Comparison of ENCODE assay signal across 14 cellular contexts in the genomic region with DNA sequence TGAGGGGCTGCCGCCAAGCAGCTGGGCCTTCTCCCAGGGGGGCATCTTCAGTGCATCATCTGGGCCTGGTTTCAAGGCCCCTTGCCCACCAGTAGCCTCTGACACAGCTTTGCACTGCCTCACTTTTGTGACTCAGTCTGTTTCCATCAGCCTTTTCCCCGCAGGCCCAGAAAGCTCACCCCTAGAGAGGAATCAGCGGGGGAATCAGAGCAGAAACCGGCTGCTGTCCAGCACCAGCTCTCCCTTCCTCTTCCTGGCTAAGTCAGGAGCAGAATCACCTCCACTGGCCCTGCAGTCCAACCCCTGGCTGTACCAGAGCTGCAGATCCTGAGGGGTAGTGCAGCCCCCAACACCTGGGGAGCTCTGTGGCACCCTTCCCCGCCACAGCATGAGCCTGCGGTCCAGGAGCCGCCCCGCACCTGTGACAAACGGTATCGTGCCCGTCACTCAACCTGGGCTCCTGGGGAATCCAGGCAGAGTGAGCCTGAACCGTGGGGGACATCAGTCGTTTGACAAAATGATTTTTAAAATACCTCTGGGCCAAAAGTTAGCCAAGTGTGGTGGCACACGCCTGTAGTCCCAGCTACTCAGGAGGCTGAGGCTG.
A peak's percentile ranks its signal among the peaks of the same experiment; 100 is the strongest.
DNase-seq lines count a peak whose midpoint lies in the region; ATAC-seq and TF ChIP-seq lines count a peak whose summit lies in the region.
"Had no signal": no experiment of that assay in that cellular context is flagged by ENCODE, and none has a peak within 500 bp of the region (broad histone marks: within the 10 kb centered on the region; RNA-seq: fewer than 3 reads in every experiment).

No MANE protein-coding gene starts in this region.

- H3K4me2 ChIP-seq in GM23338 (no peak overlapping the region), neuronal stem cell (ENCODE audit: insufficient read depth, low read length, poor library complexity, severe bottlenecking) (no peak overlapping the region)
- H3K4me2 ChIP-seq: A549 had no signal

- no peak overlapping the region for H3K27ac Mint-ChIP-seq in GM23338
- H3K27ac Mint-ChIP-seq: CD14-positive monocyte; CD8-positive, alpha-beta T cell had no signal

- H2BK12ac ChIP-seq in neuronal stem cell (ENCODE audit: low read length): peak overlapping the region; percentile 52

- H3K4me3 ChIP-seq in GM23338: no peak overlapping the region
- no peak overlapping the region for H3K4me3 ChIP-seq in neuronal stem cell (ENCODE audit: low read length in 2 of 2)
- no peak overlapping the region for H3K4me3 ChIP-seq in adrenal gland
- H3K4me3 ChIP-seq: A549 had no signal

- no peaks in the 10 kb centered on the region for H3K9me3 Mint-ChIP-seq in GM23338
- H3K9me3 Mint-ChIP-seq: CD8-positive, alpha-beta T cell had no signal

- peak; percentile 42 for ATAC-seq in GM23338
- ATAC-seq: A549; CD8-positive, alpha-beta T cell; HCT116 had no signal

- TF ChIP-seq CTCF in GM23338 (conservative IDR thresholded peaks at IDR 0.05; ENCODE audit: low read depth in 2 of 2): no peak
- TF ChIP-seq CTCF in adrenal gland (IDR thresholded peaks at IDR 0.05): no peak

- intact Hi-C loops in adrenal gland (cut with DNase I): no loop called here

- H3K18ac ChIP-seq in neuronal stem cell (ENCODE audit: low read length): peak overlapping the region; percentile 27

- H3K14ac ChIP-seq in neuronal stem cell (ENCODE audit: low read length): no peak overlapping the region

- peaks cover 0 to 2% of the 10 kb centered on the region in 2 donors for H3K9me3 ChIP-seq in neuronal stem cell (replicated peaks in 1 of 2; ENCODE audit: control insufficient read depth in 2 of 2, insufficient read depth in 1 of 2, low read depth in 1 of 2, low read length in 2 of 2)
- no peaks in the 10 kb centered on the region for H3K9me3 ChIP-seq in adrenal gland (replicated peaks in 1 of 3)
- H3K9me3 ChIP-seq: A549, Caco-2 had no signal

- no peak overlapping the region for H2BK15ac ChIP-seq in neuronal stem cell (ENCODE audit: low read length)

- H3K23ac ChIP-seq in neuronal stem cell (ENCODE audit: low read depth, low read length, poor library complexity): peak overlapping the region; percentile 66

- H3K4me3 Mint-ChIP-seq in GM23338: no peak overlapping the region
- H3K4me3 Mint-ChIP-seq: CD14-positive monocyte; CD8-positive, alpha-beta T cell had no signal

- no peaks in the 10 kb centered on the region for H3K79me1 ChIP-seq in neuronal stem cell (ENCODE audit: low read depth, low read length)

- no peak overlapping the region for H3K9ac ChIP-seq in neuronal stem cell (ENCODE audit: low read depth, low read length, poor library complexity)

- no peaks in the 10 kb centered on the region; the same call in 2 of the 3 replicates for H3K4me1 Mint-ChIP-seq in GM23338
- H3K4me1 Mint-ChIP-seq: CD14-positive monocyte had no signal

- H3K36me3 Mint-ChIP-seq in GM23338 (ENCODE audit: low read depth): no peaks in the 10 kb centered on the region
- H3K36me3 Mint-ChIP-seq: CD14-positive monocyte; CD8-positive, alpha-beta T cell had no signal

- no peak overlapping the region for H3K4ac ChIP-seq in neuronal stem cell (ENCODE audit: low read length)

- H2AFZ ChIP-seq in GM23338 (no peak overlapping the region), neuronal stem cell (ENCODE audit: low read length) (no peak overlapping the region)

- H2BK120ac ChIP-seq in neuronal stem cell (ENCODE audit: low read depth, low read length): no peak overlapping the region

- no peak overlapping the region for H3K27ac ChIP-seq in GM23338 (ENCODE audit: low read depth)
- no peak overlapping the region for H3K27ac ChIP-seq in neuronal stem cell (replicated peaks; ENCODE audit: low read length)
- no peak overlapping the region for H3K27ac ChIP-seq in adrenal gland
- H3K27ac ChIP-seq: A549 had no signal

- H2AK5ac ChIP-seq in neuronal stem cell (ENCODE audit: low read depth, low read length): no peak overlapping the region

- H3K79me2 ChIP-seq in GM23338 (replicated peaks; ENCODE audit: insufficient read depth): no peaks in the 10 kb centered on the region

- no peaks in the 10 kb centered on the region for H4K20me1 ChIP-seq in GM23338 (replicated peaks; ENCODE audit: insufficient read depth)

- H3K27me3 ChIP-seq in GM23338 (ENCODE audit: insufficient read depth) (no peaks in the 10 kb centered on the region), neuronal stem cell (ENCODE audit: control insufficient read depth in 3 of 3, insufficient read depth in 3 of 3, low read depth in 1 of 3, low read length in 3 of 3) (no peaks in the 10 kb centered on the region), adrenal gland (no peaks in the 10 kb centered on the region)

- no peaks in the 10 kb centered on the region for H3F3A ChIP-seq in GM23338 (replicated peaks; ENCODE audit: low read depth)

- no CpG with 5 or more reads among the region's 14 CpGs for WGBS in neuronal stem cell (ENCODE audit: extremely low coverage in 2 of 2, insufficient read length in 2 of 2, insufficient replicate concordance in 1 of 2), 2 donors
- 91 to 94% (median 92%) methylated on average over 10 to 14 of the region's 14 CpGs for WGBS in adrenal gland, 4 donors

- H4K8ac ChIP-seq in neuronal stem cell (ENCODE audit: low read depth, low read length): no peak overlapping the region

- TF ChIP-seq POLR2A in adrenal gland (IDR thresholded peaks at IDR 0.05): no peak

- peak; percentile 15 for DNase-seq in ELF-1 (ENCODE audit: low read depth, low spot score)
- DNase-seq in GM23338 (ENCODE audit: low spot score): no peak
- DNase-seq in astrocyte of the hippocampus (ENCODE audit: low read depth, low spot score): peak; percentile 19
- no peak for DNase-seq in neuronal stem cell (ENCODE audit: low spot score)
- no peak for DNase-seq in hippocampal formation (lab: John Stamatoyannopoulos, UW)
- DNase-seq in COLO829 (ENCODE audit: low spot score): no peak
- no peak for DNase-seq in adrenal gland
- DNase-seq: Caco-2; CD8-positive, alpha-beta T cell; DND-41; GF-D8 had no signal

- H4K91ac ChIP-seq in neuronal stem cell (ENCODE audit: low read depth, low read length, poor library complexity): no peak overlapping the region

- no peaks in the 10 kb centered on the region for H3K4me1 ChIP-seq in GM23338 (ENCODE audit: insufficient read depth)
- H3K4me1 ChIP-seq in neuronal stem cell (ENCODE audit: control insufficient read depth in 2 of 2, insufficient read depth in 1 of 2, low read depth in 1 of 2, low read length in 2 of 2): no peaks in the 10 kb centered on the region
- no peaks in the 10 kb centered on the region for H3K4me1 ChIP-seq in adrenal gland (replicated peaks in 1 of 2)
- H3K4me1 ChIP-seq: A549, Caco-2 had no signal

- H3K36me3 ChIP-seq in GM23338 (ENCODE audit: insufficient read depth) (no peaks in the 10 kb centered on the region), neuronal stem cell (replicated peaks in 1 of 2; ENCODE audit: control insufficient read depth in 2 of 2, insufficient read depth in 2 of 2, low read length in 2 of 2) (peaks cover 1 to 59% of the 10 kb centered on the region in 2 donors), adrenal gland (replicated peaks in 1 of 2) (no peaks in the 10 kb centered on the region)

- no peaks in the 10 kb centered on the region for H3K27me3 Mint-ChIP-seq in GM23338 (ENCODE audit: insufficient read depth, low read depth, poor library complexity)

- H3K9me2 ChIP-seq in GM23338 (ENCODE audit: insufficient read depth): no peaks in the 10 kb centered on the region

- H2BK5ac ChIP-seq in neuronal stem cell (ENCODE audit: low read length): no peak overlapping the region

TF ChIP-seq in GM23338, 12 proteins besides CTCF, POLR2A, EP300 and RAD21:
- TF ChIP-seq, protein P1, sequence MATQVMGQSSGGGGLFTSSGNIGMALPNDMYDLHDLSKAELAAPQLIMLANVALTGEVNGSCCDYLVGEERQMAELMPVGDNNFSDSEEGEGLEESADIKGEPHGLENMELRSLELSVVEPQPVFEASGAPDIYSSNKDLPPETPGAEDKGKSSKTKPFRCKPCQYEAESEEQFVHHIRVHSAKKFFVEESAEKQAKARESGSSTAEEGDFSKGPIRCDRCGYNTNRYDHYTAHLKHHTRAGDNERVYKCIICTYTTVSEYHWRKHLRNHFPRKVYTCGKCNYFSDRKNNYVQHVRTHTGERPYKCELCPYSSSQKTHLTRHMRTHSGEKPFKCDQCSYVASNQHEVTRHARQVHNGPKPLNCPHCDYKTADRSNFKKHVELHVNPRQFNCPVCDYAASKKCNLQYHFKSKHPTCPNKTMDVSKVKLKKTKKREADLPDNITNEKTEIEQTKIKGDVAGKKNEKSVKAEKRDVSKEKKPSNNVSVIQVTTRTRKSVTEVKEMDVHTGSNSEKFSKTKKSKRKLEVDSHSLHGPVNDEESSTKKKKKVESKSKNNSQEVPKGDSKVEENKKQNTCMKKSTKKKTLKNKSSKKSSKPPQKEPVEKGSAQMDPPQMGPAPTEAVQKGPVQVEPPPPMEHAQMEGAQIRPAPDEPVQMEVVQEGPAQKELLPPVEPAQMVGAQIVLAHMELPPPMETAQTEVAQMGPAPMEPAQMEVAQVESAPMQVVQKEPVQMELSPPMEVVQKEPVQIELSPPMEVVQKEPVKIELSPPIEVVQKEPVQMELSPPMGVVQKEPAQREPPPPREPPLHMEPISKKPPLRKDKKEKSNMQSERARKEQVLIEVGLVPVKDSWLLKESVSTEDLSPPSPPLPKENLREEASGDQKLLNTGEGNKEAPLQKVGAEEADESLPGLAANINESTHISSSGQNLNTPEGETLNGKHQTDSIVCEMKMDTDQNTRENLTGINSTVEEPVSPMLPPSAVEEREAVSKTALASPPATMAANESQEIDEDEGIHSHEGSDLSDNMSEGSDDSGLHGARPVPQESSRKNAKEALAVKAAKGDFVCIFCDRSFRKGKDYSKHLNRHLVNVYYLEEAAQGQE (IDR thresholded peaks at IDR 0.05; ENCODE audit: unreplicated experiment): peak; percentile 57
- TF ChIP-seq NANOG (IDR thresholded peaks at IDR 0.05; ENCODE audit: borderline replicate concordance): no peak

Comparison
In these comparisons a context has a peak if more than half of its experiments do, and no peak if none do; other contexts are left out.
1. DNase-seq: peak in ELF-1 (single experiment) and astrocyte of the hippocampus (single experiment); none in GM23338 (single experiment), neuronal stem cell (single experiment), hippocampal formation (0 of 2), COLO829 (single experiment) and adrenal gland (0 of 7).